24 cellular contexts compared by ENCODE assay signal in genomic region chr16:84684592-84684965, GRCh38.
"Had no signal": no experiment of that assay in that cellular context is flagged by ENCODE, and none has a peak within 500 bp of the region (broad histone marks: within the 10 kb centered on the region; RNA-seq: fewer than 3 reads in every experiment).

No MANE protein-coding gene starts in this region.

- H2AFZ ChIP-seq: hepatocyte, parathyroid adenoma had no signal

- H3K36me3 Mint-ChIP-seq: natural killer cell treated with Interleukin-12 subunit alpha and Interleukin-12 subunit beta and Interleukin-15 and Interleukin-18, amount 100 ng/mL, for 72 hours had no signal

- H3K4me2 ChIP-seq: hepatocyte had no signal

- H3K4me1 ChIP-seq: left ventricle myocardium inferior, parathyroid adenoma, psoas muscle, stomach, testis, thyroid gland, transverse colon, upper lobe of left lung had no signal

- ATAC-seq: mucosa of descending colon; naive thymus-derived CD4-positive, alpha-beta T cell; natural killer cell treated with Interleukin-12 subunit alpha and Interleukin-12 subunit beta and Interleukin-15 and Interleukin-18, amount 100 ng/mL, for 72 hours; psoas muscle; sciatic nerve; stimulated activated naive B cell treated with anti-CD40 and anti-IgM and Interleukin-4, amounts not matched to agents 10 μg/mL and 1 μg/mL and 100 μg/mL, for 72 hours; stimulated activated naive CD8-positive, alpha-beta T cell treated with anti-CD3 and anti-CD28 coated beads, Interleukin-15, Interleukin-2, amounts not matched to agents 100 U/mL and 50 U/mL, for 24 hours had no signal

- H3K27ac ChIP-seq: hepatocyte, left ventricle myocardium inferior, neutrophil, parathyroid adenoma, psoas muscle, skin epidermis, stomach, testis, thyroid gland, transverse colon, upper lobe of left lung had no signal

- H3K36me3 ChIP-seq: left ventricle myocardium inferior, neutrophil, stomach, thyroid gland, transverse colon, upper lobe of left lung had no signal

- H3K9ac ChIP-seq: parathyroid adenoma had no signal

- H3K4me3 Mint-ChIP-seq: naive thymus-derived CD4-positive, alpha-beta T cell; natural killer cell treated with Interleukin-12 subunit alpha and Interleukin-12 subunit beta and Interleukin-15 and Interleukin-18, amount 100 ng/mL, for 72 hours; stimulated activated naive B cell treated with anti-CD40 and anti-IgM and Interleukin-4, amounts not matched to agents 10 μg/mL and 1 μg/mL and 100 μg/mL, for 72 hours had no signal

- H3K27me3 ChIP-seq: hepatocyte, testis, thyroid gland, transverse colon, upper lobe of left lung had no signal

- H3K9me3 Mint-ChIP-seq: natural killer cell treated with Interleukin-12 subunit alpha and Interleukin-12 subunit beta and Interleukin-15 and Interleukin-18, amount 100 ng/mL, for 72 hours had no signal

- H3K4me3 ChIP-seq: hepatocyte, left ventricle myocardium inferior, lung, mucosa of descending colon, psoas muscle, skin epidermis, stomach, testis, thyroid gland, transverse colon, upper lobe of left lung had no signal

- H3K9me3 ChIP-seq: left ventricle myocardium inferior, mucosa of descending colon, neutrophil, psoas muscle, stomach, testis, thyroid gland, transverse colon, upper lobe of left lung had no signal

- DNase-seq: left ventricle myocardium inferior; midbrain; mucosa of descending colon; naive thymus-derived CD4-positive, alpha-beta T cell; occipital lobe; psoas muscle; stimulated activated CD4-positive, alpha-beta T cell treated with anti-CD3 and anti-CD28 coated beads, Interleukin-12 subunit alpha, Interleukin-12 subunit beta, amount 100 ng/mL, for 4 hours; stimulated activated CD4-positive, alpha-beta T cell treated with anti-CD3 and anti-CD28 coated beads, Interleukin-15, amount 100 ng/mL, for 24 hours; stimulated activated CD4-positive, alpha-beta T cell treated with anti-CD3 and anti-CD28 coated beads, Interleukin-2, amount 100 ng/mL, for 24 hours; stimulated activated CD4-positive, alpha-beta T cell treated with anti-CD3 and anti-CD28 coated beads, Interleukin-4, amount 100 ng/mL, for 1 hour; stimulated activated naive B cell treated with anti-CD40 and anti-IgM and Interleukin-4, amounts not matched to agents 10 μg/mL and 1 μg/mL and 100 μg/mL, for 72 hours; stimulated activated naive CD8-positive, alpha-beta T cell treated with anti-CD3 and anti-CD28 coated beads, Interleukin-15, Interleukin-2, amounts not matched to agents 100 U/mL and 50 U/mL, for 24 hours; stomach; testis; thyroid gland; transverse colon; upper lobe of left lung had no signal

- H3K27ac Mint-ChIP-seq: natural killer cell treated with Interleukin-12 subunit alpha and Interleukin-12 subunit beta and Interleukin-15 and Interleukin-18, amount 100 ng/mL, for 72 hours; stimulated activated naive B cell treated with anti-CD40 and anti-IgM and Interleukin-4, amounts not matched to agents 10 μg/mL and 1 μg/mL and 100 μg/mL, for 72 hours had no signal

- H3K79me2 ChIP-seq: hepatocyte, parathyroid adenoma had no signal
